1 cellular context compared by ENCODE assay signal in the genomic region with DNA sequence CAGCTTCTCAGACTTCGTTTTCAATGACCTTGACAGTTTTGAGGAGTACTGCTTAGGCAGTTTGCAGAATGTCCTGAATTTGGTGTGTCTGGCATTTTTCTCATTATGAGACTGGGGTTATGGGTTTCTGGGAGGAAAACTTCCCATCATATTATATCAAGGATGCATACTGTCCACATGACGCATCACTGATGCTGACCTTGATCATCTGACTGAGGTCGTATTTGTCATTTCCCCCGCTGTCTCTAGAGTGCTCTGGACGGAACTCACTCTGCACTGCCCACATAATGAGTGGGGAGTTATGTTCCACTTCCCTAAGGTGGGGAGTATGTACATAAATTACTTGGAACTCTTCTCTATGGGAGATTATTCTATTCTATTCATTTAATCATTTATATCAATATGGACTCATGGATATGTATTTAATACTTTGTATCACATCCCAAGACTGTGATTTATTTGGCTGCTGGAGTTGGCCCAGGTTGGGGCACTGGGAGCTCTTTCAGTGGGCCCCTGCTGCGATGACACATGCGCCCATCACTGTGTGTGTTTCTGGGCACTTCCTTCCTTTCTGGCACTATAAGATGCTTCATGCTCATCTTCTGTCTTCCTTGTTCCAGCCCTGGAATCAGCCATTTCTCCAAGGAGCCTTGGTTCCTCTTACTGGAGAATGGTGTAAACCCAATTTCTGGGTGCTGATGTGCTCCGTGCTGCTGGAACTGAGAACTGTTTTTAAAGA.
TF ChIP-seq lines count a peak whose summit lies in the region.

No MANE protein-coding gene starts in this region.

TF ChIP-seq in IMR-90, 13 proteins besides CTCF, POLR2A, EP300 and RAD21 (continued from another document):
- TF ChIP-seq, protein P1, sequence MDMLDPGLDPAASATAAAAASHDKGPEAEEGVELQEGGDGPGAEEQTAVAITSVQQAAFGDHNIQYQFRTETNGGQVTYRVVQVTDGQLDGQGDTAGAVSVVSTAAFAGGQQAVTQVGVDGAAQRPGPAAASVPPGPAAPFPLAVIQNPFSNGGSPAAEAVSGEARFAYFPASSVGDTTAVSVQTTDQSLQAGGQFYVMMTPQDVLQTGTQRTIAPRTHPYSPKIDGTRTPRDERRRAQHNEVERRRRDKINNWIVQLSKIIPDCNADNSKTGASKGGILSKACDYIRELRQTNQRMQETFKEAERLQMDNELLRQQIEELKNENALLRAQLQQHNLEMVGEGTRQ (IDR thresholded peaks at IDR 0.05; ENCODE audit: low read depth, low read length): no peak
- TF ChIP-seq RCOR1 (IDR thresholded peaks at IDR 0.05; ENCODE audit: insufficient replicate concordance, low read length) (no peak), CEBPB (IDR thresholded peaks at IDR 0.05; ENCODE audit: low read depth, low read length) (no peak), FOS (IDR thresholded peaks at IDR 0.05; ENCODE audit: low read depth, low read length) (no peak), NFE2L2 (IDR thresholded peaks at IDR 0.05; ENCODE audit: low read depth, low read length) (no peak), MXI1 (IDR thresholded peaks at IDR 0.05; ENCODE audit: borderline replicate concordance, low read depth, low read length) (no peak), MAFK (IDR thresholded peaks at IDR 0.05; ENCODE audit: low read depth, low read length) (no peak), CHD1 (IDR thresholded peaks at IDR 0.05; ENCODE audit: low read depth, low read length) (no peak)
